ENCODE assay signal across 9 cellular contexts in the genomic region with DNA sequence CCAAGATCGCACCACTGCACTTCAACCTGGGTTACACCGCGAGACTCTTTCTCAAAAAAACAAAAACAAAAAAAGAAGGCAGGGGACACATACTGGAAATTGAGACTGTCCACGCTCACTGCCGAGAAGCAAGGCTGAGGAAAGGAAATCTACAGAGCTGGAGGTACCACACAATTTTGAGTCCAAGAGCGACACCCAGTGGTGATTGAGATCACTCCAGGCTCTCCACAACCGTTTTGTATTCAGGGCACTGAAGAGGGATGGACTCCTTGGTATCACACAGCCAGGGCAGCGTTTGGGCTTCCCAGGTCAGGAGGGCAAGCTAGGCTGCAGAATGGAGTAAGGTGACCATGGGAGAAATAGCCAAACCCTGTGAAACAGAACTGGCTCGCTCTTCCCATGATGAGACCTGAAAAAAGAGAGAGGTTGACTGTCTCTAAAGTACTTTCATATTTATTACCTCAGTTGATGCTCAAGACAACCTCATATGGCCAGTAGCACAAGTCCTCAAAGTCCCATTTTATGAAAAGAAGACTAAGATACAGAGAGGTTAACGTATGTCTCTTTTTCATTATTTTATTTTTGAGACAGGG.
DNase-seq lines count a peak whose midpoint lies in the region; ATAC-seq, FAIRE-seq and TF ChIP-seq lines count a peak whose summit lies in the region.
"Had no signal": no experiment of that assay in that cellular context is flagged by ENCODE, and none has a peak within 500 bp of the region (broad histone marks: within the 10 kb centered on the region; RNA-seq: fewer than 3 reads in every experiment).

No MANE protein-coding gene starts in this region.

- ATAC-seq in stimulated activated memory B cell treated with anti-CD40 and anti-IgM and Interleukin-4, amounts not matched to agents 10 μg/mL and 1 μg/mL and 100 μg/mL, for 72 hours = peak; percentile 75

- no peak overlapping the region for H3K4me3 Mint-ChIP-seq in stimulated activated memory B cell treated with anti-CD40 and anti-IgM and Interleukin-4, amounts not matched to agents 10 μg/mL and 1 μg/mL and 100 μg/mL, for 72 hours

- dilution Hi-C loops in endothelial cell of umbilical vein (cut with MboI; ENCODE audit: extremely low pct_ligation_motif_present, low sequenced_read_pairs) = no loop called here

- no peaks in the 10 kb centered on the region for H3K36me3 Mint-ChIP-seq in stimulated activated memory B cell treated with anti-CD40 and anti-IgM and Interleukin-4, amounts not matched to agents 10 μg/mL and 1 μg/mL and 100 μg/mL, for 72 hours

- no peaks in the 10 kb centered on the region for H3K36me3 ChIP-seq in endothelial cell of umbilical vein (ENCODE audit: control insufficient read depth in 2 of 2, extremely low read depth in 1 of 2, insufficient read depth in 2 of 2, low read length in 2 of 2)
- H3K36me3 ChIP-seq: BLaER1 had no signal

- H3K27me3 Mint-ChIP-seq in stimulated activated memory B cell treated with anti-CD40 and anti-IgM and Interleukin-4, amounts not matched to agents 10 μg/mL and 1 μg/mL and 100 μg/mL, for 72 hours = peaks cover 53% of the 10 kb centered on the region

- no peak for TF ChIP-seq POLR2A in endothelial cell of umbilical vein (IDR thresholded peaks at IDR 0.05; ENCODE audit: low read depth, low read length)

- no peaks in the 10 kb centered on the region for H3K9me1 ChIP-seq in endothelial cell of umbilical vein (replicated peaks; ENCODE audit: control insufficient read depth, extremely low read depth, insufficient read depth, low read length)

- no peak overlapping the region for H3K9ac ChIP-seq in endothelial cell of umbilical vein (replicated peaks; ENCODE audit: extremely low read depth, insufficient read depth, low read length)
- H3K9ac ChIP-seq: BLaER1 had no signal

- H3K4me2 ChIP-seq in endothelial cell of umbilical vein (ENCODE audit: insufficient read depth, low read length) = no peak overlapping the region
- H3K4me2 ChIP-seq: BLaER1 had no signal

- no peaks in the 10 kb centered on the region for H3K4me1 ChIP-seq in endothelial cell of umbilical vein (ENCODE audit: control insufficient read depth, extremely low read depth, insufficient read depth, low read length)
- H3K4me1 ChIP-seq: BLaER1 had no signal

- CTCF ChIA-PET in endothelial cell of umbilical vein (lab: Charles Lee) = interaction anchor here (0.7 to 3.4 kb wide), 19 partner anchors 9 to 1478 kb away, joined by 3 to 44 read pairs (median 6); a partner anchor contains a TSS

- POLR2A ChIA-PET in endothelial cell of umbilical vein (lab: Charles Lee) = no interaction called here

- DNase-seq in activated gamma-delta T cell treated with Interleukin-2 at 50 U/mL for 16 hours = peak; percentile 39
- no peak for DNase-seq in activated gamma-delta T cell (lab: John Stamatoyannopoulos, UW)
- peak; percentile 22 for DNase-seq in HuH-7.5 (ENCODE audit: low spot score)
- peak; percentile 34 for DNase-seq in NK-92 treated with Interleukin-12 subunit alpha and Interleukin-12 subunit beta, amount 100 ng/mL, for 24 hours (lab: John Stamatoyannopoulos, UW)
- DNase-seq in activated CD8-positive, alpha-beta memory T cell treated with anti-CD3 and anti-CD28 coated beads for 24 hours = peak; percentile 70
- DNase-seq in endothelial cell of umbilical vein (ENCODE audit: low read depth, low spot score) = peak; percentile 57
- peak; percentile 71 for DNase-seq in mucosa of gallbladder (ENCODE audit: low spot score)

- H3K27ac ChIP-seq in endothelial cell of umbilical vein (ENCODE audit: insufficient read depth, low read depth, low read length) = no peak overlapping the region
- H3K27ac ChIP-seq: BLaER1 had no signal

- intact Hi-C loops in endothelial cell of umbilical vein (cut with micrococcal nuclease) = loop anchor here (1.0 to 5.0 kb wide), 4 partner anchors 149 to 1250 kb away; no protein-coding TSS in a partner anchor

- no peaks in the 10 kb centered on the region for H3K9me3 Mint-ChIP-seq in stimulated activated memory B cell treated with anti-CD40 and anti-IgM and Interleukin-4, amounts not matched to agents 10 μg/mL and 1 μg/mL and 100 μg/mL, for 72 hours

- H3K4me1 Mint-ChIP-seq in stimulated activated memory B cell treated with anti-CD40 and anti-IgM and Interleukin-4, amounts not matched to agents 10 μg/mL and 1 μg/mL and 100 μg/mL, for 72 hours = no peaks in the 10 kb centered on the region

- H3K9me3 ChIP-seq in endothelial cell of umbilical vein (replicated peaks; ENCODE audit: control insufficient read depth, insufficient read depth, low read length) = no peaks in the 10 kb centered on the region
- H3K9me3 ChIP-seq: BLaER1 had no signal

- no peaks in the 10 kb centered on the region for H4K20me1 ChIP-seq in endothelial cell of umbilical vein (replicated peaks; ENCODE audit: control insufficient read depth, extremely low read depth, insufficient read depth, low read length)
- H4K20me1 ChIP-seq: BLaER1 had no signal

- H3K27me3 ChIP-seq in endothelial cell of umbilical vein (ENCODE audit: control insufficient read depth in 2 of 2, insufficient read depth in 2 of 2, low read length in 2 of 2) = no peaks in the 10 kb centered on the region
- H3K27me3 ChIP-seq: BLaER1 had no signal

- H3K27ac Mint-ChIP-seq in stimulated activated memory B cell treated with anti-CD40 and anti-IgM and Interleukin-4, amounts not matched to agents 10 μg/mL and 1 μg/mL and 100 μg/mL, for 72 hours = no peak overlapping the region

- peak; percentile 89 for FAIRE-seq in endothelial cell of umbilical vein (lab: Jason Lieb, UNC)

- H3K4me3 ChIP-seq in endothelial cell of umbilical vein (replicated peaks in 1 of 3; ENCODE audit: insufficient read depth in 1 of 3, low read depth in 1 of 3, low read length in 3 of 3) = no peak overlapping the region
- H3K4me3 ChIP-seq: BLaER1 had no signal

- no peak overlapping the region for H2AFZ ChIP-seq in endothelial cell of umbilical vein (ENCODE audit: low read depth, low read length)

- peak; percentile 50 to 75 for TF ChIP-seq CTCF in endothelial cell of umbilical vein (IDR thresholded peaks at IDR 0.05; ENCODE audit: extremely low read depth in 1 of 2, insufficient read depth in 1 of 2, low read depth in 1 of 2, low read length in 2 of 2)

- BruUV-seq in endothelial cell of umbilical vein (replicated peaks; lab: Mats Ljungman, UMichigan) = no TSS peak

- H3K79me2 ChIP-seq in endothelial cell of umbilical vein (ENCODE audit: control insufficient read depth, insufficient read depth, low read length) = no peaks in the 10 kb centered on the region

TF ChIP-seq in endothelial cell of umbilical vein, 7 proteins besides CTCF, POLR2A, EP300 and RAD21:
- no peak for TF ChIP-seq MYC (IDR thresholded peaks at IDR 0.05; ENCODE audit: low read depth, low read length)
- TF ChIP-seq, protein P1, sequence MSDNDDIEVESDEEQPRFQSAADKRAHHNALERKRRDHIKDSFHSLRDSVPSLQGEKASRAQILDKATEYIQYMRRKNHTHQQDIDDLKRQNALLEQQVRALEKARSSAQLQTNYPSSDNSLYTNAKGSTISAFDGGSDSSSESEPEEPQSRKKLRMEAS (IDR thresholded peaks at IDR 0.05; ENCODE audit: insufficient read depth, insufficient read length) = no peak
- TF ChIP-seq EZH2 (IDR thresholded peaks at IDR 0.05; ENCODE audit: borderline replicate concordance, low read depth, low read length, severe bottlenecking) = no peak
- TF ChIP-seq GATA2 (IDR thresholded peaks at IDR 0.05; ENCODE audit: insufficient read depth, insufficient read length, low read depth, low read length) = no peak
- TF ChIP-seq POLR2AphosphoS5 (IDR thresholded peaks at IDR 0.05; ENCODE audit: insufficient read depth, low read depth, low read length) = no peak
- no peak for TF ChIP-seq JUN (IDR thresholded peaks at IDR 0.05; ENCODE audit: borderline replicate concordance, insufficient read depth, insufficient read length, low read depth)
- TF ChIP-seq FOS (IDR thresholded peaks at IDR 0.05; ENCODE audit: borderline replicate concordance, insufficient read depth, low read length) = no peak
